9 cellular contexts compared by ENCODE assay signal in genomic region chr13:27379694-27380596, GRCh38. TPM values are rescaled to one million over a fixed set of nuclear protein-coding genes. Genes with fewer than 3 reads are reported as not detected.
DNase-seq lines count a peak whose midpoint lies in the region; ATAC-seq and TF ChIP-seq lines count a peak whose summit lies in the region.
"Had no signal": no experiment of that assay in that cellular context is flagged by ENCODE, and none has a peak within 500 bp of the region (broad histone marks: within the 10 kb centered on the region; RNA-seq: fewer than 3 reads in every experiment).

No MANE protein-coding gene starts in this region.

- H3K4me1 ChIP-seq in RWPE2 (ENCODE audit: insufficient read depth, poor library complexity, severe bottlenecking), result no peaks in the 10 kb centered on the region

- no peak overlapping the region for H3K4me3 ChIP-seq in RWPE2 (ENCODE audit: severe bottlenecking)

- no peaks in the 10 kb centered on the region for H3K9me3 Mint-ChIP-seq in activated naive CD8-positive, alpha-beta T cell treated with anti-CD3 and anti-CD28 coated beads for 36 hours
- H3K9me3 Mint-ChIP-seq: T-helper 1 cell treated with Interleukin-12 subunit alpha and Interleukin-12 subunit beta and Interleukin-4 antibody, amounts not matched to agents 30 μg/mL and 1 μg/mL, for 36 hours had no signal

- no peaks in the 10 kb centered on the region for H3K27me3 ChIP-seq in RWPE2 (ENCODE audit: insufficient read depth, poor library complexity, severe bottlenecking)

- no peak overlapping the region for H3K27ac ChIP-seq in RWPE2 (ENCODE audit: poor library complexity, severe bottlenecking)

- no peak overlapping the region for H3K27ac Mint-ChIP-seq in activated naive CD8-positive, alpha-beta T cell treated with anti-CD3 and anti-CD28 coated beads for 36 hours
- H3K27ac Mint-ChIP-seq: T-helper 1 cell treated with Interleukin-12 subunit alpha and Interleukin-12 subunit beta and Interleukin-4 antibody, amounts not matched to agents 30 μg/mL and 1 μg/mL, for 36 hours had no signal

- H3K27me3 Mint-ChIP-seq in activated naive CD8-positive, alpha-beta T cell treated with anti-CD3 and anti-CD28 coated beads for 36 hours, result peaks cover 7% of the 10 kb centered on the region

- peak; percentile 40 for TF ChIP-seq CTCF in RWPE2 (IDR thresholded peaks at IDR 0.05; ENCODE audit: poor library complexity, severe bottlenecking)

- peaks cover 2% of the 10 kb centered on the region for H3K4me1 Mint-ChIP-seq in activated naive CD8-positive, alpha-beta T cell treated with anti-CD3 and anti-CD28 coated beads for 36 hours

- H3K4me3 Mint-ChIP-seq in activated naive CD8-positive, alpha-beta T cell treated with anti-CD3 and anti-CD28 coated beads for 36 hours, result no peak overlapping the region
- H3K4me3 Mint-ChIP-seq: T-helper 1 cell treated with Interleukin-12 subunit alpha and Interleukin-12 subunit beta and Interleukin-4 antibody, amounts not matched to agents 30 μg/mL and 1 μg/mL, for 36 hours had no signal

- H3K9me3 ChIP-seq in RWPE2 (ENCODE audit: severe bottlenecking), result no peaks in the 10 kb centered on the region

- ATAC-seq in RWPE2 (ENCODE audit: low read depth) (no peak), GM18907 (IDR thresholded peaks at IDR 0.05; ENCODE audit: unreplicated experiment) (no peak), HG03342 (IDR thresholded peaks at IDR 0.05; ENCODE audit: unreplicated experiment) (no peak)

- DNase-seq in DMS 273 (lab: John Stamatoyannopoulos, UW; ENCODE audit: unreplicated experiment) (peak; percentile 75), KBM-7 (peak; percentile 93), RWPE2 (ENCODE audit: low spot score) (no peak), hepatic stellate cell (ENCODE audit: low spot score) (peak; percentile 51)
- DNase-seq in activated naive CD8-positive, alpha-beta T cell treated with anti-CD3 and anti-CD28 coated beads for 36 hours, result peak; percentile 57
- peak; percentile 32 to 55 (median 39) for DNase-seq in stimulated activated CD4-positive, alpha-beta T cell treated with anti-CD3 and anti-CD28 coated beads, Interleukin-12 subunit alpha, Interleukin-12 subunit beta, amount 100 ng/mL, for 48 hours (ENCODE audit: low read depth in 2 of 3, low spot score in 1 of 3)

- no peaks in the 10 kb centered on the region for H3K36me3 ChIP-seq in RWPE2 (ENCODE audit: low read depth)

- H3K36me3 Mint-ChIP-seq in activated naive CD8-positive, alpha-beta T cell treated with anti-CD3 and anti-CD28 coated beads for 36 hours, result no peaks in the 10 kb centered on the region

- in situ Hi-C loops in KBM-7 (cut with MboI; ENCODE audit: low pct_unique_long_range_greater_than_20kb, low sequenced_read_pairs), result loop anchor here (10.0 to 25.0 kb wide), 2 partner anchors 435 to 607 kb away; partner anchors contain the start of gene URAD

RNA-seq across cellular contexts. Expression of gene GTF3A, which starts 44.5 kb away (rescaled TPM):
- total RNA-seq in activated naive CD8-positive, alpha-beta T cell treated with anti-CD3 and anti-CD28 coated beads for 36 hours, result 100 to 1,000 TPM; 284 to 285 TPM
